1 cellular context compared by ENCODE assay signal in the genomic region with DNA sequence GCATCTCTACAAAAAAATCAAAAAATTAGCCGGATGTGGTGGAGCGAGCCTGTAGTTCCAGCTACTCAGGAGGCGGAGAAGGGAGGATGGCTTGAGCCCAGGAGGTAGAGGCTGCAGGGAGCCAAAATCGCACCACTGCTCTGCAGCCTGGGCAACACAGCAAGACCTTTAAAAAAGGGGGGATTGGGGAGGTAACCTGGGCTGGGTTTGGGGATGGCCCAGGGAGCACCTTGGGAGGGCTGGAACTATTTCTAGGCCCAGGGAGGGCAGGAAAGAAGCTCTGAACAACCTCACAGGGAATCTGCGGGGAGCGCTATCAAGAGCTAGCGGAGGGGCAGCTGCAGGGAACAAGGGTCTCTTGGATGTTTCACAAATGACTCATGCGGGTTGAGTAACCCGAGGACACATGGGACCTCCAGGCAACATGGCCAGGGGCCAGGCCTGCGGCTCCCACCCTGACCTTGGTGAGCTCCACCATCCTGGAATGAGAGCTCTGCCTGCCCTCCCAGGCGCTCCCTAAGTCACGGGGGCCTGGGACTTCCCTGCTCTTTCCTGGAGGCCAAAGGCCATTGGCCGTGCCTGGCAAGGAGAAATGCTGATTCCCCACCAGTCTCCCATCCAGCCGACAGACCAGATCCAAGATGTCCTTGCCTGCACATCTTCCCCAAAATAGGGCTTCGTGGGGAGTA.
TF ChIP-seq lines count a peak whose summit lies in the region.

No MANE protein-coding gene starts in this region.

TF ChIP-seq in HepG2, 621 proteins besides CTCF, POLR2A, EP300 and RAD21 (continued from another document and continues in another):
- TF ChIP-seq, protein P1, sequence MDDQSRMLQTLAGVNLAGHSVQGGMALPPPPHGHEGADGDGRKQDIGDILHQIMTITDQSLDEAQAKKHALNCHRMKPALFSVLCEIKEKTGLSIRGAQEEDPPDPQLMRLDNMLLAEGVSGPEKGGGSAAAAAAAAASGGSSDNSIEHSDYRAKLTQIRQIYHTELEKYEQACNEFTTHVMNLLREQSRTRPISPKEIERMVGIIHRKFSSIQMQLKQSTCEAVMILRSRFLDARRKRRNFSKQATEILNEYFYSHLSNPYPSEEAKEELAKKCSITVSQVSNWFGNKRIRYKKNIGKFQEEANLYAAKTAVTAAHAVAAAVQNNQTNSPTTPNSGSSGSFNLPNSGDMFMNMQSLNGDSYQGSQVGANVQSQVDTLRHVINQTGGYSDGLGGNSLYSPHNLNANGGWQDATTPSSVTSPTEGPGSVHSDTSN (CRISPR knock-in tag; IDR thresholded peaks at IDR 0.05; ENCODE audit: borderline replicate concordance): no peak
- TF ChIP-seq ZSCAN22 (CRISPR knock-in tag; IDR thresholded peaks at IDR 0.05) (no peak), TEAD2 (CRISPR knock-in tag; IDR thresholded peaks at IDR 0.05) (0 out of 2 replicates have a peak, but pooled peaks have one; percentile 41), MXD4 (CRISPR knock-in tag; IDR thresholded peaks at IDR 0.05) (no peak), NCOR1 (IDR thresholded peaks at IDR 0.05; ENCODE audit: borderline replicate concordance, low read length) (no peak), LBX2 (CRISPR knock-in tag; IDR thresholded peaks at IDR 0.05; ENCODE audit: borderline replicate concordance) (no peak), HES4 (CRISPR knock-in tag; IDR thresholded peaks at IDR 0.05; ENCODE audit: borderline replicate concordance) (no peak), ZSCAN30 (CRISPR knock-in tag; IDR thresholded peaks at IDR 0.05) (no peak), KMT2A (CRISPR knock-in tag; IDR thresholded peaks at IDR 0.05) (peak; percentile 44; the same call in 1 of the 2 replicates), ZNF75D (CRISPR knock-in tag; IDR thresholded peaks at IDR 0.05; ENCODE audit: borderline replicate concordance) (no peak), ZMAT3 (CRISPR knock-in tag; conservative IDR thresholded peaks at IDR 0.05) (no peak), JUN (CRISPR knock-in tag; IDR thresholded peaks at IDR 0.05) (peak; percentile 96), SALL2 (CRISPR knock-in tag; IDR thresholded peaks at IDR 0.05) (0 out of 2 replicates have a peak, but pooled peaks have one; percentile 63), KAT7 (CRISPR knock-in tag; IDR thresholded peaks at IDR 0.05; ENCODE audit: borderline replicate concordance) (no peak; the same call in 1 of the 2 replicates), REXO4 (CRISPR knock-in tag; IDR thresholded peaks at IDR 0.05; ENCODE audit: borderline replicate concordance) (no peak), TAF15 (IDR thresholded peaks at IDR 0.05; ENCODE audit: low read depth, low read length, poor library complexity, severe bottlenecking) (no peak), SP4 (CRISPR knock-in tag; IDR thresholded peaks at IDR 0.05) (no peak), ESRRA (CRISPR knock-in tag; IDR thresholded peaks at IDR 0.05; ENCODE audit: low read depth) (peak; percentile 80), RAD51 (IDR thresholded peaks at IDR 0.05; ENCODE audit: borderline replicate concordance) (no peak), CENPX (CRISPR knock-in tag; IDR thresholded peaks at IDR 0.05) (no peak), PHF21A (CRISPR knock-in tag; IDR thresholded peaks at IDR 0.05) (peak; percentile 96), FOSL2 (CRISPR knock-in tag; IDR thresholded peaks at IDR 0.05) (peak; percentile 100), ARID4A (CRISPR knock-in tag; IDR thresholded peaks at IDR 0.05; ENCODE audit: borderline replicate concordance) (peak; percentile 60; the same call in 1 of the 2 replicates), ZNF724P (CRISPR knock-in tag; IDR thresholded peaks at IDR 0.05; ENCODE audit: borderline replicate concordance) (no peak), KAT8 (CRISPR knock-in tag; IDR thresholded peaks at IDR 0.05) (peak; percentile 79), CEBPG (CRISPR knock-in tag; IDR thresholded peaks at IDR 0.05) (peak; percentile 92), SRY (CRISPR knock-in tag; IDR thresholded peaks at IDR 0.05) (no peak), ZMYM3 (CRISPR knock-in tag; IDR thresholded peaks at IDR 0.05) (peak; percentile 72; the same call in 1 of the 2 replicates), TEAD3 (CRISPR knock-in tag; optimal IDR thresholded peaks at IDR 0.05; ENCODE audit: borderline replicate concordance) (peak; percentile 97), SMARCE1 (IDR thresholded peaks at IDR 0.05; ENCODE audit: borderline replicate concordance) (no peak), RFXAP (CRISPR knock-in tag; IDR thresholded peaks at IDR 0.05; ENCODE audit: borderline replicate concordance) (no peak; the same call in 1 of the 2 replicates), HOXA9 (CRISPR knock-in tag; IDR thresholded peaks at IDR 0.05; ENCODE audit: borderline replicate concordance) (no peak), IKZF4 (CRISPR knock-in tag; IDR thresholded peaks at IDR 0.05; ENCODE audit: borderline replicate concordance, low read depth, not compliant biosample characterization) (no peak), ZNF256 (CRISPR knock-in tag; conservative IDR thresholded peaks at IDR 0.05) (no peak), MED1 (CRISPR knock-in tag; IDR thresholded peaks at IDR 0.05) (peak; percentile 91), ZNF253 (CRISPR knock-in tag; IDR thresholded peaks at IDR 0.05; ENCODE audit: borderline replicate concordance) (no peak), KLF6 (CRISPR knock-in tag; IDR thresholded peaks at IDR 0.05) (no peak; the same call in 1 of the 2 replicates), SMAD9 (CRISPR knock-in tag; IDR thresholded peaks at IDR 0.05) (no peak), ZNF782 (CRISPR knock-in tag; IDR thresholded peaks at IDR 0.05; ENCODE audit: borderline replicate concordance) (peak; percentile 70; the same call in 1 of the 2 replicates)
- TF ChIP-seq, protein P2, sequence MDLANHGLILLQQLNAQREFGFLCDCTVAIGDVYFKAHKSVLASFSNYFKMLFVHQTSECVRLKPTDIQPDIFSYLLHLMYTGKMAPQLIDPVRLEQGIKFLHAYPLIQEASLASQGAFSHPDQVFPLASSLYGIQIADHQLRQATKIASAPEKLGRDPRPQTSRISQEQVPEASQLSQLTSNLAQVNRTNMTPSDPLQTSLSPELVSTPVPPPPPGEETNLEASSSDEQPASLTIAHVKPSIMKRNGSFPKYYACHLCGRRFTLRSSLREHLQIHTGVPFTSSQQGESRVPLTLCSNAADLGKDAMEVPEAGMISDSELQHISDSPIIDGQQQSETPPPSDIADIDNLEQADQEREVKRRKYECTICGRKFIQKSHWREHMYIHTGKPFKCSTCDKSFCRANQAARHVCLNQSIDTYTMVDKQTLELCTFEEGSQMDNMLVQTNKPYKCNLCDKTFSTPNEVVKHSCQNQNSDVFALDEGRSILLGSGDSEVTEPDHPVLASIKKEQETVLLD (CRISPR knock-in tag; IDR thresholded peaks at IDR 0.05; ENCODE audit: low read depth): no peak; the same call in 1 of the 2 replicates
- TF ChIP-seq, protein P3, sequence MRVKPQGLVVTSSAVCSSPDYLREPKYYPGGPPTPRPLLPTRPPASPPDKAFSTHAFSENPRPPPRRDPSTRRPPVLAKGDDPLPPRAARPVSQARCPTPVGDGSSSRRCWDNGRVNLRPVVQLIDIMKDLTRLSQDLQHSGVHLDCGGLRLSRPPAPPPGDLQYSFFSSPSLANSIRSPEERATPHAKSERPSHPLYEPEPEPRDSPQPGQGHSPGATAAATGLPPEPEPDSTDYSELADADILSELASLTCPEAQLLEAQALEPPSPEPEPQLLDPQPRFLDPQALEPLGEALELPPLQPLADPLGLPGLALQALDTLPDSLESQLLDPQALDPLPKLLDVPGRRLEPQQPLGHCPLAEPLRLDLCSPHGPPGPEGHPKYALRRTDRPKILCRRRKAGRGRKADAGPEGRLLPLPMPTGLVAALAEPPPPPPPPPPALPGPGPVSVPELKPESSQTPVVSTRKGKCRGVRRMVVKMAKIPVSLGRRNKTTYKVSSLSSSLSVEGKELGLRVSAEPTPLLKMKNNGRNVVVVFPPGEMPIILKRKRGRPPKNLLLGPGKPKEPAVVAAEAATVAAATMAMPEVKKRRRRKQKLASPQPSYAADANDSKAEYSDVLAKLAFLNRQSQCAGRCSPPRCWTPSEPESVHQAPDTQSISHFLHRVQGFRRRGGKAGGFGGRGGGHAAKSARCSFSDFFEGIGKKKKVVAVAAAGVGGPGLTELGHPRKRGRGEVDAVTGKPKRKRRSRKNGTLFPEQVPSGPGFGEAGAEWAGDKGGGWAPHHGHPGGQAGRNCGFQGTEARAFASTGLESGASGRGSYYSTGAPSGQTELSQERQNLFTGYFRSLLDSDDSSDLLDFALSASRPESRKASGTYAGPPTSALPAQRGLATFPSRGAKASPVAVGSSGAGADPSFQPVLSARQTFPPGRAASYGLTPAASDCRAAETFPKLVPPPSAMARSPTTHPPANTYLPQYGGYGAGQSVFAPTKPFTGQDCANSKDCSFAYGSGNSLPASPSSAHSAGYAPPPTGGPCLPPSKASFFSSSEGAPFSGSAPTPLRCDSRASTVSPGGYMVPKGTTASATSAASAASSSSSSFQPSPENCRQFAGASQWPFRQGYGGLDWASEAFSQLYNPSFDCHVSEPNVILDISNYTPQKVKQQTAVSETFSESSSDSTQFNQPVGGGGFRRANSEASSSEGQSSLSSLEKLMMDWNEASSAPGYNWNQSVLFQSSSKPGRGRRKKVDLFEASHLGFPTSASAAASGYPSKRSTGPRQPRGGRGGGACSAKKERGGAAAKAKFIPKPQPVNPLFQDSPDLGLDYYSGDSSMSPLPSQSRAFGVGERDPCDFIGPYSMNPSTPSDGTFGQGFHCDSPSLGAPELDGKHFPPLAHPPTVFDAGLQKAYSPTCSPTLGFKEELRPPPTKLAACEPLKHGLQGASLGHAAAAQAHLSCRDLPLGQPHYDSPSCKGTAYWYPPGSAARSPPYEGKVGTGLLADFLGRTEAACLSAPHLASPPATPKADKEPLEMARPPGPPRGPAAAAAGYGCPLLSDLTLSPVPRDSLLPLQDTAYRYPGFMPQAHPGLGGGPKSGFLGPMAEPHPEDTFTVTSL (CRISPR knock-in tag; IDR thresholded peaks at IDR 0.05; ENCODE audit: borderline replicate concordance): peak; percentile 74; the same call in 1 of the 2 replicates
- TF ChIP-seq, protein P4, sequence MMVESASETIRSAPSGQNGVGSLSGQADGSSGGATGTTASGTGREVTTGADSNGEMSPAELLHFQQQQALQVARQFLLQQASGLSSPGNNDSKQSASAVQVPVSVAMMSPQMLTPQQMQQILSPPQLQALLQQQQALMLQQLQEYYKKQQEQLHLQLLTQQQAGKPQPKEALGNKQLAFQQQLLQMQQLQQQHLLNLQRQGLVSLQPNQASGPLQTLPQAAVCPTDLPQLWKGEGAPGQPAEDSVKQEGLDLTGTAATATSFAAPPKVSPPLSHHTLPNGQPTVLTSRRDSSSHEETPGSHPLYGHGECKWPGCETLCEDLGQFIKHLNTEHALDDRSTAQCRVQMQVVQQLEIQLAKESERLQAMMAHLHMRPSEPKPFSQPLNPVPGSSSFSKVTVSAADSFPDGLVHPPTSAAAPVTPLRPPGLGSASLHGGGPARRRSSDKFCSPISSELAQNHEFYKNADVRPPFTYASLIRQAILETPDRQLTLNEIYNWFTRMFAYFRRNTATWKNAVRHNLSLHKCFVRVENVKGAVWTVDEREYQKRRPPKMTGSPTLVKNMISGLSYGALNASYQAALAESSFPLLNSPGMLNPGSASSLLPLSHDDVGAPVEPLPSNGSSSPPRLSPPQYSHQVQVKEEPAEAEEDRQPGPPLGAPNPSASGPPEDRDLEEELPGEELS (CRISPR knock-in tag; IDR thresholded peaks at IDR 0.05): peak; percentile 75
- TF ChIP-seq, protein P5, sequence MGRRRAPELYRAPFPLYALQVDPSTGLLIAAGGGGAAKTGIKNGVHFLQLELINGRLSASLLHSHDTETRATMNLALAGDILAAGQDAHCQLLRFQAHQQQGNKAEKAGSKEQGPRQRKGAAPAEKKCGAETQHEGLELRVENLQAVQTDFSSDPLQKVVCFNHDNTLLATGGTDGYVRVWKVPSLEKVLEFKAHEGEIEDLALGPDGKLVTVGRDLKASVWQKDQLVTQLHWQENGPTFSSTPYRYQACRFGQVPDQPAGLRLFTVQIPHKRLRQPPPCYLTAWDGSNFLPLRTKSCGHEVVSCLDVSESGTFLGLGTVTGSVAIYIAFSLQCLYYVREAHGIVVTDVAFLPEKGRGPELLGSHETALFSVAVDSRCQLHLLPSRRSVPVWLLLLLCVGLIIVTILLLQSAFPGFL (CRISPR knock-in tag; IDR thresholded peaks at IDR 0.05): no peak
